13 cellular contexts compared by ENCODE assay signal in the genomic region with DNA sequence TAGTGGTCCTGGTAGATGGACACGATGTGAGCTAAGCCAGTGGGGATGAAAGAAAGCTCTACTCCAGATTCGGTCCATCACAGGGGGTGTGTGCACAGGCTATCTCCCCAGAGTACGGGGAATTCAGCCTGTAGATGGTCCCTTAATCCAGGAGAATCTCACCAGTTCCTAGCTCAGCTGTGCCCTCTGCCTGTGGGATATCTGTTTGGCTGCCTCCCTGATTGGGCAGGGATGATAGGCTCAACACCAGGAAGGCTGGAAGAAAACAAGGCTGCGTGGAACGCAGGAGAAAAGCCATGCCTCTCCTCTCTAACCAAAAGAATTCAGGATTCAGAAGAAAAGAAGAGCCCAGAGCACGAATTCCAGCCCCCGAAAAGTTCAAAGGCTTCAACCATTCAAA. TPM values are rescaled to one million over a fixed set of nuclear protein-coding genes. Genes with fewer than 3 reads are reported as not detected.
DNase-seq lines count a peak whose midpoint lies in the region; ATAC-seq and TF ChIP-seq lines count a peak whose summit lies in the region.
"Had no signal": no experiment of that assay in that cellular context is flagged by ENCODE, and none has a peak within 500 bp of the region (broad histone marks: within the 10 kb centered on the region; RNA-seq: fewer than 3 reads in every experiment).

No MANE protein-coding gene starts in this region.

- peak; percentile 8 for DNase-seq in NCI-H1092 (lab: John Stamatoyannopoulos, UW)
- DNase-seq in NCI-H1092 treated with DMSO at 0.1 percent for 48 hours (lab: John Stamatoyannopoulos, UW): no peak
- DNase-seq in astrocyte of the spinal cord (ENCODE audit: low read depth, low spot score): no peak
- DNase-seq in hippocampal formation (lab: John Stamatoyannopoulos, UW): peak; percentile 43 to 55
- no peak for DNase-seq in T1000 (lab: John Stamatoyannopoulos, UW)
- no peak for DNase-seq in glomerular visceral epithelial cell (ENCODE audit: extremely low spot score)
- DNase-seq: activated CD8-positive, alpha-beta memory T cell treated with anti-CD3 and anti-CD28 coated beads, Interleukin-2, amount 50 U/mL, for 4 hours; KG1; T-helper 17 cell had no signal

- TF ChIP-seq CTCF in astrocyte of the spinal cord (IDR thresholded peaks at IDR 0.05; ENCODE audit: low read depth, low read length): peak; percentile 26

- in situ Hi-C loops in astrocyte of the spinal cord (cut with HindIII; ENCODE audit: low sequenced_read_pairs): no loop called here

- H3K27ac ChIP-seq in skeletal muscle tissue (ENCODE audit: low read depth, low read length): peak overlapping the region; percentile 53

- H3K36me3 ChIP-seq in skeletal muscle tissue (ENCODE audit: control insufficient read depth in 3 of 3, insufficient read depth in 3 of 3, low read length in 3 of 3): no peaks in the 10 kb centered on the region

- H3K9ac ChIP-seq in skeletal muscle tissue (ENCODE audit: low read depth in 1 of 3, low read length in 3 of 3): no peak overlapping the region

- H3K4me3 ChIP-seq in astrocyte of the spinal cord (ENCODE audit: low read depth, low read length) (no peak overlapping the region), skeletal muscle tissue (ENCODE audit: low read length in 3 of 3) (no peak overlapping the region)

- ATAC-seq in GM19351 (IDR thresholded peaks at IDR 0.05; ENCODE audit: unreplicated experiment): no peak
- ATAC-seq: T-helper 17 cell had no signal

- no peaks in the 10 kb centered on the region for H3K27me3 ChIP-seq in skeletal muscle tissue (ENCODE audit: control insufficient read depth in 3 of 3, insufficient read depth in 3 of 3, low read length in 3 of 3)

- H3K4me1 ChIP-seq in skeletal muscle tissue (ENCODE audit: control insufficient read depth in 3 of 3, insufficient read depth in 3 of 3, low read length in 3 of 3): peaks cover 21 to 36% (median 23%) of the 10 kb centered on the region in 3 donors

- no peaks in the 10 kb centered on the region for H3K9me3 ChIP-seq in skeletal muscle tissue (ENCODE audit: control insufficient read depth in 3 of 3, low read length in 3 of 3)

RNA-seq across cellular contexts. Expression of a gene that starts 40.9 kb away (rescaled TPM):
- total RNA-seq in skeletal muscle tissue: 18.3 TPM

RNA-seq across cellular contexts. Expression of a gene that starts 54.8 kb away (rescaled TPM):
- not detected for total RNA-seq in skeletal muscle tissue
- total RNA-seq: NCI-H460, subcutaneous adipose tissue, T-helper 17 cell had no signal

Comparison
In these comparisons a context has a peak if more than half of its experiments do, and no peak if none do; other contexts are left out.
1. DNase-seq: peak in NCI-H1092 (single experiment) and hippocampal formation (2 of 2); none in NCI-H1092 treated with DMSO at 0.1 percent for 48 hours (single experiment), astrocyte of the spinal cord (single experiment), T1000 (single experiment) and glomerular visceral epithelial cell (single experiment).